Comparison of ENCODE assay signal across 17 cellular contexts in the genomic region with DNA sequence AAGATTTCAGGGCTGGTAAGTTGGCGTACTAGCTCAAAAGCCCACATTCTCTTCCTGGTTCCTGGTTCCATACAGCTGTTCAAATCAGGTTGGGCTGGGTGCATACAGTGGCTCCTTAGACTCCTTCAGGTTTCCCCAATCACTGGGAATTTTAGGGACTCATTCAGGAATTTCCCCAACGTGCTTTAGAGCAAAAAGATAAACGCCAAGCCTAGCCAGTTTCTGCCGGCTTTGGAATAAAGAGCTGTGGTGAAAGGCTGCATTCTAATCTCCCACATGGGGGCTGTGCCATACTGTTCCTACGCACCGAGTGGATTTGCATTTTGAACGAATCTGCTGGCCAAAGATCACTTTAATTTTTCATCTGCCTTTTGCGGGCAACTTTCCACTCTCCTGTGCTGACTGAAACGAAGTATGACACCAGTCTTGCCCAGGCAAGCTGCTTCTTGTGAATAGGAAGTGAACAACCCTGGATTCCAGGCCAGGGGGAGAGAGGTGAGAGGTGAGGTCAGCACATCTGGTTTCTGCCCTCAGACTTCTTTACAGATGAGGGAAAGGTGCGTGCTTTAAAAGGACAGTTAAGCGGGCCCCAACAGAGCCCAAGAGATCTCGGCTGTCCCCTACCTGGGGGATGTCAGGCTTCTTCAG.
DNase-seq lines count a peak whose midpoint lies in the region; TF ChIP-seq lines count a peak whose summit lies in the region.
"Had no signal": no experiment of that assay in that cellular context is flagged by ENCODE, and none has a peak within 500 bp of the region (broad histone marks: within the 10 kb centered on the region; RNA-seq: fewer than 3 reads in every experiment).

No MANE protein-coding gene starts in this region.

- H3K9me3 ChIP-seq in neuron (ENCODE audit: low read length) = no peaks in the 10 kb centered on the region
- no peaks in the 10 kb centered on the region for H3K9me3 ChIP-seq in sigmoid colon
- H3K9me3 ChIP-seq in tibial artery = no peaks in the 10 kb centered on the region
- H3K9me3 ChIP-seq: vagina had no signal

- H3K27me3 Mint-ChIP-seq in activated naive CD8-positive, alpha-beta T cell treated with anti-CD3 and anti-CD28 coated beads for 36 hours = no peaks in the 10 kb centered on the region
- H3K27me3 Mint-ChIP-seq: activated naive CD4-positive, alpha-beta T cell treated with anti-CD3 and anti-CD28 coated beads, Interleukin-2, amount 10 ng/mL, durations not matched to agents 7 days and 5 days had no signal

- POLR2A ChIA-PET in RWPE1 (lab: Yijun Ruan, JAX; ENCODE audit: low non-redundant PET) = no interaction called here

- WGBS in sigmoid colon, 2 donors = 68 to 69% methylated on average over 12 of the region's 12 CpGs

- H3K27me3 ChIP-seq in neuron (ENCODE audit: insufficient read depth, low read length) (no peaks in the 10 kb centered on the region), sigmoid colon (no peaks in the 10 kb centered on the region), tibial artery (no peaks in the 10 kb centered on the region)
- H3K27me3 ChIP-seq: vagina had no signal

- CTCF ChIA-PET in RWPE1 (lab: Yijun Ruan, JAX) = no interaction called here

- no peak for TF ChIP-seq CTCF in RWPE1 (conservative IDR thresholded peaks at IDR 0.05; ENCODE audit: low read depth)
- no peak for TF ChIP-seq CTCF in sigmoid colon (IDR thresholded peaks at IDR 0.05)
- TF ChIP-seq CTCF in tibial artery (IDR thresholded peaks at IDR 0.05) = no peak

- peaks cover 2% of the 10 kb centered on the region for H3K9me3 Mint-ChIP-seq in activated naive CD8-positive, alpha-beta T cell treated with anti-CD3 and anti-CD28 coated beads for 36 hours

- H3K4me1 Mint-ChIP-seq in activated naive CD8-positive, alpha-beta T cell treated with anti-CD3 and anti-CD28 coated beads for 36 hours = no peaks in the 10 kb centered on the region
- H3K4me1 Mint-ChIP-seq: activated naive CD4-positive, alpha-beta T cell treated with anti-CD3 and anti-CD28 coated beads, Interleukin-2, amount 10 ng/mL, durations not matched to agents 7 days and 5 days; T-cell had no signal

- no peaks in the 10 kb centered on the region for H3K36me3 ChIP-seq in neuron (ENCODE audit: insufficient read depth, low read length)
- H3K36me3 ChIP-seq in sigmoid colon = no peaks in the 10 kb centered on the region
- H3K36me3 ChIP-seq in tibial artery = no peaks in the 10 kb centered on the region
- H3K36me3 ChIP-seq: vagina had no signal

- peak; percentile 57 for DNase-seq in RWPE1 (ENCODE audit: low spot score)
- DNase-seq in epithelial cell of prostate (ENCODE audit: low read depth, low spot score) = peak; percentile 56
- no peak for DNase-seq in middle frontal gyrus (ENCODE audit: extremely low spot score, low spot score)
- no peak for DNase-seq in activated naive CD8-positive, alpha-beta T cell treated with anti-CD3 and anti-CD28 coated beads for 36 hours
- no peak for DNase-seq in sigmoid colon
- DNase-seq in tibial artery = no peak
- DNase-seq: activated naive CD4-positive, alpha-beta T cell treated with anti-CD3 and anti-CD28 coated beads, Interleukin-2, amount 10 ng/mL, durations not matched to agents 7 days and 5 days; activated T-cell treated with anti-CD3 and anti-CD28 coated beads, Interleukin-2, amount 50 U/mL, for 48 hours; CD8-positive, alpha-beta T cell; erythroblast; MV-4-11; NCI-H187 treated with DMSO at 0.1 percent for 48 hours; right cardiac atrium; stimulated activated CD4-positive, alpha-beta T cell treated with anti-CD3 and anti-CD28 coated beads, Interleukin-15, amount 100 ng/mL, for 24 hours; T-cell had no signal

- H3K4me3 ChIP-seq in neuron (ENCODE audit: low read length) (no peak overlapping the region), sigmoid colon (no peak overlapping the region), tibial artery (no peak overlapping the region)
- H3K4me3 ChIP-seq: vagina had no signal

- H2AFZ ChIP-seq in neuron (ENCODE audit: low read depth, low read length) = peak overlapping the region; percentile 34

- H3K4me1 ChIP-seq in neuron (ENCODE audit: insufficient read depth, low read length) (peaks cover 6% of the 10 kb centered on the region), sigmoid colon (peaks cover 0 to 13% (median 7%) of the 10 kb centered on the region in 4 donors), tibial artery (peaks cover 0 to 31% (median 15%) of the 10 kb centered on the region in 4 donors)

- H3K36me3 Mint-ChIP-seq in activated naive CD8-positive, alpha-beta T cell treated with anti-CD3 and anti-CD28 coated beads for 36 hours = no peaks in the 10 kb centered on the region
- H3K36me3 Mint-ChIP-seq: activated naive CD4-positive, alpha-beta T cell treated with anti-CD3 and anti-CD28 coated beads, Interleukin-2, amount 10 ng/mL, durations not matched to agents 7 days and 5 days; CD8-positive, alpha-beta T cell; T-cell had no signal

- H3K27ac ChIP-seq in RWPE1 (peak overlapping the region; percentile 83), epithelial cell of prostate (peak overlapping the region; percentile 94), sigmoid colon (no peak overlapping the region), tibial artery (no peak overlapping the region)
- H3K27ac ChIP-seq: vagina had no signal

- no peak overlapping the region for H3K4me3 Mint-ChIP-seq in activated naive CD8-positive, alpha-beta T cell treated with anti-CD3 and anti-CD28 coated beads for 36 hours
- H3K4me3 Mint-ChIP-seq: activated naive CD4-positive, alpha-beta T cell treated with anti-CD3 and anti-CD28 coated beads, Interleukin-2, amount 10 ng/mL, durations not matched to agents 7 days and 5 days; CD8-positive, alpha-beta T cell; T-cell had no signal

- intact Hi-C loops in sigmoid colon (cut with DNase I) (no loop called here), tibial artery (cut with DNase I; ENCODE audit: low total_unique reads) (loop anchor here (10.0 kb wide), 1 partner anchor 294 kb away; no protein-coding TSS in a partner anchor)

- no peak overlapping the region for H3K27ac Mint-ChIP-seq in activated naive CD8-positive, alpha-beta T cell treated with anti-CD3 and anti-CD28 coated beads for 36 hours
- H3K27ac Mint-ChIP-seq: activated naive CD4-positive, alpha-beta T cell treated with anti-CD3 and anti-CD28 coated beads, Interleukin-2, amount 10 ng/mL, durations not matched to agents 7 days and 5 days; CD8-positive, alpha-beta T cell; T-cell had no signal

- TF ChIP-seq POLR2A in sigmoid colon (IDR thresholded peaks at IDR 0.05) = no peak

- TF ChIP-seq EP300 in sigmoid colon (IDR thresholded peaks at IDR 0.05) = no peak

Comparison
In these comparisons a context has a peak if more than half of its experiments do, and no peak if none do; other contexts are left out.
1. DNase-seq: peak in RWPE1 (single experiment) and epithelial cell of prostate (single experiment); none in middle frontal gyrus (single experiment), activated naive CD8-positive, alpha-beta T cell treated with anti-CD3 and anti-CD28 coated beads for 36 hours (single experiment), sigmoid colon (single experiment) and tibial artery (0 of 2).
2. H3K27ac ChIP-seq: peak in RWPE1 (single experiment) and epithelial cell of prostate (single experiment); none in sigmoid colon (0 of 4) and tibial artery (0 of 2).